In genomic region chrX:107763647-107764046, GRCh38 we compare ENCODE assay signal across 1 cellular context.
TF ChIP-seq lines count a peak whose summit lies in the region.

No MANE protein-coding gene starts in this region.

TF ChIP-seq in K562, 482 proteins besides CTCF, POLR2A, EP300 and RAD21:
- TF ChIP-seq TCF3 (CRISPR knock-in tag; IDR thresholded peaks at IDR 0.05), result 0 out of 2 replicates have a peak, but pooled peaks have one; percentile 5
- TF ChIP-seq ZNF695 (CRISPR knock-in tag; IDR thresholded peaks at IDR 0.05), result no peak
